Comparison of ENCODE assay signal across 20 cellular contexts in genomic region chr11:26916805-26917204, GRCh38.
DNase-seq lines count a peak whose midpoint lies in the region; ATAC-seq, FAIRE-seq and TF ChIP-seq lines count a peak whose summit lies in the region.
"Had no signal": no experiment of that assay in that cellular context is flagged by ENCODE, and none has a peak within 500 bp of the region (broad histone marks: within the 10 kb centered on the region; RNA-seq: fewer than 3 reads in every experiment).

No MANE protein-coding gene starts in this region.

- H3K9me3 ChIP-seq in HepG2 (ENCODE audit: low read length), result no peaks in the 10 kb centered on the region
- H3K9me3 ChIP-seq in right lobe of liver, result no peaks in the 10 kb centered on the region
- H3K9me3 ChIP-seq in MG63, result peaks cover 7% of the 10 kb centered on the region
- H3K9me3 ChIP-seq in smooth muscle cell (replicated peaks; ENCODE audit: low read depth), result no peaks in the 10 kb centered on the region
- H3K9me3 ChIP-seq: BLaER1, Caco-2 had no signal

- H3K4me2 ChIP-seq in HepG2 (ENCODE audit: low read depth, low read length) (no peak overlapping the region), smooth muscle cell (peak overlapping the region; percentile 29)
- H3K4me2 ChIP-seq: BLaER1 had no signal

- H3F3A ChIP-seq in smooth muscle cell (ENCODE audit: low read depth), result no peaks in the 10 kb centered on the region

- TF ChIP-seq EP300 in HepG2 (IDR thresholded peaks at IDR 0.05; ENCODE audit: low read depth in 2 of 2, low read length in 2 of 2) (no peak), HepG2 (CRISPR knock-in tag; IDR thresholded peaks at IDR 0.05; ENCODE audit: borderline replicate concordance) (no peak)

- CTCF ChIA-PET in HepG2 (lab: Yijun Ruan, JAX; ENCODE audit: low intra/inter-chr PET ratio, low total read pairs), result no interaction called here

- H3K27ac ChIP-seq in HepG2 (ENCODE audit: extremely low read length, insufficient read depth, low read length) (no peak overlapping the region), right lobe of liver (no peak overlapping the region), smooth muscle cell (ENCODE audit: low read depth) (peak overlapping the region; percentile 35), substantia nigra (ENCODE audit: low read depth, low read length, poor library complexity, severe bottlenecking) (no peak overlapping the region)
- H3K27ac ChIP-seq: BLaER1, C4-2B had no signal

- POLR2A ChIA-PET in HepG2 (lab: Yijun Ruan, JAX), result no interaction called here

- no peak overlapping the region for H3K4me3 ChIP-seq in HepG2 (replicated peaks in 1 of 3; ENCODE audit: insufficient read depth in 1 of 3, low read depth in 2 of 3, low read length in 3 of 3)
- H3K4me3 ChIP-seq in right lobe of liver, result no peak overlapping the region
- H3K4me3 ChIP-seq in MG63, result no peak overlapping the region
- no peak overlapping the region for H3K4me3 ChIP-seq in smooth muscle cell
- H3K4me3 ChIP-seq: BLaER1 had no signal

- no peak for TF ChIP-seq RAD21 in HepG2 (CRISPR knock-in tag; IDR thresholded peaks at IDR 0.05)

- H3K27me3 ChIP-seq in HepG2 (ENCODE audit: control insufficient read depth in 1 of 2, insufficient read depth in 2 of 2, low read length in 2 of 2), result no peaks in the 10 kb centered on the region; a peak in 1 of 5 replicates
- no peaks in the 10 kb centered on the region for H3K27me3 ChIP-seq in right lobe of liver
- H3K27me3 ChIP-seq in MG63, result no peaks in the 10 kb centered on the region
- H3K27me3 ChIP-seq in smooth muscle cell (ENCODE audit: low read depth), result no peaks in the 10 kb centered on the region
- H3K27me3 ChIP-seq: BLaER1 had no signal

- no TSS peak for BruUV-seq in HepG2 (replicated peaks; lab: Mats Ljungman, UMichigan)

- intact Hi-C loops in HepG2 (cut with micrococcal nuclease; ENCODE audit: unreplicated experiment), result no loop called here
- intact Hi-C loops in right lobe of liver (cut with DNase I), result no loop called here

- H3K9ac ChIP-seq in HepG2 (ENCODE audit: insufficient read depth, low read depth, low read length), result no peak overlapping the region
- H3K9ac ChIP-seq in smooth muscle cell (ENCODE audit: low read depth), result no peak overlapping the region
- H3K9ac ChIP-seq: BLaER1 had no signal

- TF ChIP-seq POLR2A in HepG2 (IDR thresholded peaks at IDR 0.05; ENCODE audit: insufficient read depth in 1 of 2, low read depth in 2 of 2, low read length in 2 of 2), result no peak
- no peak for TF ChIP-seq POLR2A in right lobe of liver (IDR thresholded peaks at IDR 0.05)

- no peak overlapping the region for H2AFZ ChIP-seq in HepG2 (ENCODE audit: low read length)
- H2AFZ ChIP-seq in smooth muscle cell (ENCODE audit: low read depth), result no peak overlapping the region

- ATAC-seq in HepG2, result no peak
- ATAC-seq in right lobe of liver, result no peak
- no peak for ATAC-seq in HG02588 (IDR thresholded peaks at IDR 0.05; ENCODE audit: unreplicated experiment)
- ATAC-seq: CD8-positive, alpha-beta T cell had no signal

- FAIRE-seq in HepG2 (lab: Jason Lieb, UNC), result no peak
- FAIRE-seq: GM12891, GM18507, H1 had no signal

- in situ Hi-C loops in HepG2 (cut with HindIII; ENCODE audit: extremely low pct_ligation_motif_present, low pct_unique_long_range_greater_than_20kb), result no loop called here

- DNase-seq in HepG2 (ENCODE audit: low spot score) (no peak), right lobe of liver (no peak), MG63 (peak; percentile 6), amniotic epithelial cell (ENCODE audit: low read depth) (peak; percentile 19), smooth muscle cell (lab: John Stamatoyannopoulos, UW; ENCODE audit: unreplicated experiment) (no peak), NCI-H345 treated with DMSO at 0.1 percent for 48 hours (lab: John Stamatoyannopoulos, UW; ENCODE audit: unreplicated experiment) (no peak), substantia nigra (lab: John Stamatoyannopoulos, UW) (no peak)
- DNase-seq: 8988T; Caco-2; CD4-positive, CD25-positive, alpha-beta regulatory T cell; CD8-positive, alpha-beta T cell; DMS79 treated with DMSO at 0.1 percent for 48 hours; GF-D8; H7 had no signal

- H4K20me1 ChIP-seq in HepG2 (ENCODE audit: insufficient read depth, low read length) (no peaks in the 10 kb centered on the region), smooth muscle cell (ENCODE audit: low read depth) (no peaks in the 10 kb centered on the region)
- H4K20me1 ChIP-seq: BLaER1 had no signal

- H3K4me1 ChIP-seq in HepG2 (ENCODE audit: insufficient read depth, low read length) (no peaks in the 10 kb centered on the region), right lobe of liver (peaks cover 0 to under 1% (median 0%) of the 10 kb centered on the region in 4 donors), smooth muscle cell (ENCODE audit: low read depth) (no peaks in the 10 kb centered on the region)
- H3K4me1 ChIP-seq: BLaER1 had no signal

- TF ChIP-seq CTCF in HepG2 (CRISPR knock-in tag; IDR thresholded peaks at IDR 0.05) (no peak), right lobe of liver (IDR thresholded peaks at IDR 0.05) (no peak), smooth muscle cell (IDR thresholded peaks at IDR 0.05; ENCODE audit: borderline replicate concordance, insufficient read depth, poor library complexity, severe bottlenecking) (no peak)

- no peaks in the 10 kb centered on the region for H3K36me3 ChIP-seq in HepG2 (replicated peaks in 1 of 2; ENCODE audit: control insufficient read depth in 1 of 2, insufficient read depth in 2 of 2, low read length in 2 of 2)
- no peaks in the 10 kb centered on the region for H3K36me3 ChIP-seq in right lobe of liver
- no peaks in the 10 kb centered on the region for H3K36me3 ChIP-seq in MG63
- no peaks in the 10 kb centered on the region for H3K36me3 ChIP-seq in smooth muscle cell (ENCODE audit: low read depth)
- H3K36me3 ChIP-seq: BLaER1 had no signal

- H3K79me2 ChIP-seq in HepG2 (ENCODE audit: insufficient read depth, low read length) (no peaks in the 10 kb centered on the region), smooth muscle cell (ENCODE audit: low read depth) (no peaks in the 10 kb centered on the region)

- 25% methylated on average over 6 of the region's 6 CpGs for WGBS in HepG2 (ENCODE audit: low lambda C conversion rate)
- WGBS in right lobe of liver (ENCODE audit: insufficient coverage, low coverage, low lambda C conversion rate, missing lambda C conversion rate), result 79% methylated on average over 5 of the region's 6 CpGs
- WGBS in smooth muscle cell (ENCODE audit: low lambda C conversion rate), result 73% methylated on average over 6 of the region's 6 CpGs

TF ChIP-seq in HepG2, 621 proteins besides CTCF, POLR2A, EP300 and RAD21:
- TF ChIP-seq ZNF205 (CRISPR knock-in tag; IDR thresholded peaks at IDR 0.05) (no peak), CENPT (CRISPR knock-in tag; IDR thresholded peaks at IDR 0.05; ENCODE audit: low read depth) (no peak), POLR2AphosphoS2 (IDR thresholded peaks at IDR 0.05; ENCODE audit: low read depth, low read length) (no peak), SETDB1 (CRISPR knock-in tag; IDR thresholded peaks at IDR 0.05; ENCODE audit: borderline replicate concordance) (no peak), MAFF (IDR thresholded peaks at IDR 0.05; ENCODE audit: low read depth, low read length) (peak; percentile 75), ZNF788 (CRISPR knock-in tag; IDR thresholded peaks at IDR 0.05; ENCODE audit: borderline replicate concordance) (no peak), MAFK (conservative IDR thresholded peaks at IDR 0.05 in 1 of 2, IDR thresholded peaks at IDR 0.05 in 1 of 2; ENCODE audit: low read length in 2 of 2) (peak; percentile 80 to 85), TCF7 (IDR thresholded peaks at IDR 0.05; ENCODE audit: low read depth) (no peak)
TF ChIP-seq in HepG2: peak in this region for 2.

Comparison
In these comparisons a context has a peak if more than half of its experiments do, and no peak if none do; other contexts are left out.
1. DNase-seq: peak in MG63 (single experiment) and amniotic epithelial cell (single experiment); none in HepG2 (single experiment), right lobe of liver (0 of 3), smooth muscle cell (single experiment), NCI-H345 treated with DMSO at 0.1 percent for 48 hours (single experiment) and substantia nigra (0 of 49).